ENCODE assay signal across 18 cellular contexts in genomic region chr2:104919127-104919526, GRCh38.
A peak's percentile ranks its signal among the peaks of the same experiment; 100 is the strongest.
DNase-seq lines count a peak whose midpoint lies in the region; ATAC-seq and TF ChIP-seq lines count a peak whose summit lies in the region.
"Had no signal": no experiment of that assay in that cellular context is flagged by ENCODE, and none has a peak within 500 bp of the region (broad histone marks: within the 10 kb centered on the region; RNA-seq: fewer than 3 reads in every experiment).

No MANE protein-coding gene starts in this region.

- no peak for TF ChIP-seq CTCF in VCaP (conservative IDR thresholded peaks at IDR 0.05)

- H3K36me3 ChIP-seq in MG63, result no peaks in the 10 kb centered on the region
- H3K36me3 ChIP-seq: BLaER1 treated with 17β-estradiol and CSF1 and Interleukin-3, amounts not matched to agents 10 nM and 100 nM; cardiac muscle cell had no signal

- no peak for ATAC-seq in HG02642 (IDR thresholded peaks at IDR 0.05; ENCODE audit: poor library complexity, unreplicated experiment)
- ATAC-seq: activated CD8-positive, alpha-beta memory T cell treated with anti-CD3 and anti-CD28 coated beads, Interleukin-2, amount 10 ng/mL, durations not matched to agents 7 days and 5 days; psoas muscle had no signal

- no peaks in the 10 kb centered on the region for H3K9me3 ChIP-seq in MG63
- H3K9me3 ChIP-seq: psoas muscle had no signal

- H3K27me3 ChIP-seq in MG63, result no peaks in the 10 kb centered on the region
- H3K27me3 ChIP-seq: BLaER1 treated with 17β-estradiol and CSF1 and Interleukin-3, amounts not matched to agents 10 nM and 100 nM; cardiac muscle cell had no signal

- H3K27ac ChIP-seq in VCaP, result peak overlapping the region; percentile 32; the same call in 1 of the 2 replicates
- H3K27ac ChIP-seq: BLaER1 treated with 17β-estradiol and CSF1 and Interleukin-3, amounts not matched to agents 10 nM and 100 nM; cardiac muscle cell; psoas muscle had no signal

- no peak overlapping the region for H3K4me3 ChIP-seq in MG63
- H3K4me3 ChIP-seq: BLaER1 treated with 17β-estradiol and CSF1 and Interleukin-3, amounts not matched to agents 10 nM and 100 nM; cardiac muscle cell; psoas muscle had no signal

- DNase-seq in DMS153 (lab: John Stamatoyannopoulos, UW) (peak; percentile 46), DMS153 treated with DMSO at 0.1 percent for 48 hours (lab: John Stamatoyannopoulos, UW; ENCODE audit: unreplicated experiment) (no peak), MG63 (peak; percentile 16), myocyte (ENCODE audit: low read depth) (peak; percentile 3), GM19238 (ENCODE audit: insufficient read length, low spot score) (no peak), GF-D8 (lab: John Stamatoyannopoulos, UW) (no peak)
- DNase-seq: 8988T; activated CD8-positive, alpha-beta memory T cell treated with anti-CD3 and anti-CD28 coated beads, Interleukin-2, amount 10 ng/mL, durations not matched to agents 7 days and 5 days; effector memory CD4-positive, alpha-beta T cell; hippocampal formation; mesenchymal stem cell; nephron progenitor cell; psoas muscle; stimulated activated naive CD4-positive, alpha-beta T cell had no signal

Comparison
In these comparisons a context has a peak if more than half of its experiments do, and no peak if none do; other contexts are left out.
1. DNase-seq: peak in DMS153 (single experiment), MG63 (single experiment) and myocyte (single experiment); none in DMS153 treated with DMSO at 0.1 percent for 48 hours (single experiment), GM19238 (single experiment) and GF-D8 (single experiment).